In genomic region chr10:44933451-44933850, GRCh38 we compare ENCODE assay signal across 13 cellular contexts. TPM values are rescaled to one million over a fixed set of nuclear protein-coding genes. Genes with fewer than 3 reads are reported as not detected.
A peak's percentile ranks its signal among the peaks of the same experiment; 100 is the strongest.
DNase-seq lines count a peak whose midpoint lies in the region; ATAC-seq and TF ChIP-seq lines count a peak whose summit lies in the region.
"Had no signal": no experiment of that assay in that cellular context is flagged by ENCODE, and none has a peak within 500 bp of the region (broad histone marks: within the 10 kb centered on the region; RNA-seq: fewer than 3 reads in every experiment).

No MANE protein-coding gene starts in this region.

- DNase-seq in IMR-90, result no peak
- DNase-seq in islet precursor cell, result peak; percentile 63
- no peak for DNase-seq in substantia nigra (lab: John Stamatoyannopoulos, UW)
- DNase-seq in activated naive CD4-positive, alpha-beta T cell treated with anti-CD3 and anti-CD28 coated beads, Interleukin-2, amount 50 U/mL, for 16 hours, result no peak
- no peak for DNase-seq in foreskin keratinocyte
- no peak for DNase-seq in hepatocyte (ENCODE audit: low spot score)
- DNase-seq: NCI-H2171, SIG-M5 had no signal

- H2AK5ac ChIP-seq in IMR-90 (ENCODE audit: low read depth, low read length), result peak overlapping the region; percentile 80; the same call in 1 of the 2 replicates

- no peaks in the 10 kb centered on the region for H3K27me3 ChIP-seq in BLaER1 treated with 17β-estradiol and CSF1 and Interleukin-3, amounts not matched to agents 10 nM and 100 nM
- H3K27me3 ChIP-seq in IMR-90 (ENCODE audit: control insufficient read depth, insufficient read depth, low read length) (no peaks in the 10 kb centered on the region; the same call in 1 of the 2 replicates), foreskin keratinocyte (no peaks in the 10 kb centered on the region), hepatocyte (no peaks in the 10 kb centered on the region)
- H3K27me3 ChIP-seq: BE2C had no signal

- no peak overlapping the region for H2BK5ac ChIP-seq in IMR-90 (ENCODE audit: low read depth, low read length, poor library complexity, severe bottlenecking)

- POLR2A ChIA-PET in IMR-90 (lab: Charles Lee; ENCODE audit: unreplicated experiment), result no interaction called here

- H4K5ac ChIP-seq in IMR-90 (ENCODE audit: low read depth, low read length), result no peak overlapping the region

- H3K9me3 ChIP-seq in BLaER1 treated with 17β-estradiol and CSF1 and Interleukin-3, amounts not matched to agents 10 nM and 100 nM (replicated peaks in 1 of 11), result peaks cover 2 to 21% (median 10%) of the 10 kb centered on the region in 11 experiments; a peak in 21 of 22 replicates
- no peaks in the 10 kb centered on the region for H3K9me3 ChIP-seq in IMR-90 (ENCODE audit: control insufficient read depth, insufficient read depth, low read length)
- H3K9me3 ChIP-seq in hepatocyte (ENCODE audit: low read depth), result no peaks in the 10 kb centered on the region
- H3K9me3 ChIP-seq: BE2C had no signal

- dilution Hi-C loops in IMR-90 (cut with HindIII; ENCODE audit: low sequenced_read_pairs, unreplicated experiment), result no loop called here

- H3K36me3 ChIP-seq in BLaER1 treated with 17β-estradiol and CSF1 and Interleukin-3, amounts not matched to agents 10 nM and 100 nM, result no peaks in the 10 kb centered on the region; a peak in 1 of 22 replicates
- H3K36me3 ChIP-seq in IMR-90 (ENCODE audit: control insufficient read depth, insufficient read depth, low read length) (no peaks in the 10 kb centered on the region), hepatocyte (replicated peaks; ENCODE audit: insufficient read depth, low read depth) (no peaks in the 10 kb centered on the region)
- H3K36me3 ChIP-seq: BE2C had no signal

- peak overlapping the region; percentile 50; the same call in 1 of the 2 replicates for H2BK120ac ChIP-seq in IMR-90 (ENCODE audit: low read depth, low read length)

- 0 out of 2 replicates have a peak overlapping the region, but pooled peaks have one; percentile 47 for H4K91ac ChIP-seq in IMR-90 (ENCODE audit: insufficient read depth, low read depth, low read length)

- no peaks in the 10 kb centered on the region for H3K79me2 ChIP-seq in hepatocyte

- H2AFZ ChIP-seq in IMR-90 (replicated peaks; ENCODE audit: low read length, poor library complexity), result no peak overlapping the region
- no peak overlapping the region for H2AFZ ChIP-seq in hepatocyte
- H2AFZ ChIP-seq: GM23248 had no signal

- ATAC-seq in IMR-90 (ENCODE audit: low read depth) (no peak), foreskin keratinocyte (no peak)

- no peak overlapping the region for H3K23ac ChIP-seq in IMR-90 (ENCODE audit: low read depth, low read length)

- in situ Hi-C loops in IMR-90 (cut with MboI; ENCODE audit: low sequenced_read_pairs), result no loop called here

- peaks cover 56 to 74% (median 66%) of the 10 kb centered on the region in 10 experiments for H3K4me1 ChIP-seq in BLaER1 treated with 17β-estradiol and CSF1 and Interleukin-3, amounts not matched to agents 10 nM and 100 nM
- H3K4me1 ChIP-seq in IMR-90 (ENCODE audit: control insufficient read depth, insufficient read depth, low read length), result peaks cover 15% of the 10 kb centered on the region
- no peaks in the 10 kb centered on the region for H3K4me1 ChIP-seq in foreskin keratinocyte
- no peaks in the 10 kb centered on the region for H3K4me1 ChIP-seq in hepatocyte (ENCODE audit: insufficient read depth)
- H3K4me1 ChIP-seq: BE2C had no signal

- H2AK9ac ChIP-seq in IMR-90 (replicated peaks; ENCODE audit: low read depth, low read length, poor library complexity), result no peak overlapping the region

- TF ChIP-seq RAD21 in IMR-90 (IDR thresholded peaks at IDR 0.05; ENCODE audit: low read length), result no peak

- no peak overlapping the region for H2BK20ac ChIP-seq in IMR-90 (ENCODE audit: low read depth, low read length)

- H3K56ac ChIP-seq in IMR-90 (ENCODE audit: extremely low read depth, insufficient read depth, low read length), result no peak overlapping the region

- H3K18ac ChIP-seq in IMR-90 (ENCODE audit: low read depth, low read length), result no peak overlapping the region

- no peaks in the 10 kb centered on the region for H3K79me1 ChIP-seq in IMR-90 (ENCODE audit: low read depth in 1 of 2, low read length in 2 of 2)

- intact Hi-C loops in IMR-90 (cut with micrococcal nuclease), result loop anchor here (2.0 to 5.0 kb wide), 3 partner anchors 67 to 304 kb away; partner anchors contain the start of gene ZNF22

- no peaks in the 10 kb centered on the region for H3K9me2 ChIP-seq in hepatocyte (replicated peaks; ENCODE audit: insufficient read depth)

- peak overlapping the region in 8 of 11 experiments; percentile 20 to 79 (median 65); a peak in 13 of 22 replicates for H3K27ac ChIP-seq in BLaER1 treated with 17β-estradiol and CSF1 and Interleukin-3, amounts not matched to agents 10 nM and 100 nM
- H3K27ac ChIP-seq in IMR-90 (ENCODE audit: insufficient read depth, low read length) (no peak overlapping the region), substantia nigra (ENCODE audit: low read depth, low read length, poor library complexity, severe bottlenecking) (peak overlapping the region; percentile 3), foreskin keratinocyte (no peak overlapping the region), hepatocyte (no peak overlapping the region)
- H3K27ac ChIP-seq: GM23248 had no signal

- CTCF ChIA-PET in IMR-90 (lab: Yijun Ruan, JAX), result interaction anchor here (0.6 to 1.7 kb wide), 16 partner anchors 12 to 75 kb away, joined by 3 to 11 read pairs (median 4); partner anchors contain the start of gene DEPP1

- WGBS in IMR-90 (ENCODE audit: extremely low coverage in 2 of 2, insufficient read length in 1 of 2), 2 experiments, result 100% methylated on average over 4 of the region's 4 CpGs; no CpG with 5 or more reads in 1 of the 2 experiments
- 93% methylated on average over 4 of the region's 4 CpGs for WGBS in hepatocyte (ENCODE audit: low lambda C conversion rate, missing lambda C conversion rate)

- no peak overlapping the region for H4K8ac ChIP-seq in IMR-90 (ENCODE audit: low read depth in 2 of 2, low read length in 2 of 2)

- peak overlapping the region; percentile 21; the same call in 1 of the 2 replicates for H3K4ac ChIP-seq in IMR-90 (ENCODE audit: low read depth, low read length)

- no peak overlapping the region for H3K4me3 ChIP-seq in BLaER1 treated with 17β-estradiol and CSF1 and Interleukin-3, amounts not matched to agents 10 nM and 100 nM
- no peak overlapping the region for H3K4me3 ChIP-seq in IMR-90 (ENCODE audit: insufficient read depth, low read depth, low read length)
- H3K4me3 ChIP-seq in hepatocyte, result no peak overlapping the region
- H3K4me3 ChIP-seq: GM23248 had no signal

- H3K9ac ChIP-seq in BLaER1 treated with 17β-estradiol and CSF1 and Interleukin-3, amounts not matched to agents 10 nM and 100 nM, result peak overlapping the region in 8 of 11 experiments; percentile 1 to 35 (median 27); a peak in 10 of 22 replicates
- no peak overlapping the region for H3K9ac ChIP-seq in IMR-90 (ENCODE audit: low read depth, low read length)
- H3K9ac ChIP-seq: GM23248 had no signal

- H3K14ac ChIP-seq in IMR-90 (replicated peaks; ENCODE audit: low read depth, low read length), result 0 out of 2 replicates have a peak overlapping the region, but pooled peaks have one; percentile 21

- H3K4me2 ChIP-seq in BLaER1 treated with 17β-estradiol and CSF1 and Interleukin-3, amounts not matched to agents 10 nM and 100 nM, result peak overlapping the region; percentile 52 to 94 (median 87)
- H3K4me2 ChIP-seq in IMR-90 (ENCODE audit: low read depth, low read length), result no peak overlapping the region
- no peak overlapping the region for H3K4me2 ChIP-seq in hepatocyte

- no peak for TF ChIP-seq POLR2A in IMR-90 (IDR thresholded peaks at IDR 0.05; ENCODE audit: low read depth, low read length)

- peak overlapping the region; percentile 27; the same call in 1 of the 3 replicates for H2BK15ac ChIP-seq in IMR-90 (ENCODE audit: low read depth, low read length)

- H3K9me1 ChIP-seq in IMR-90 (ENCODE audit: insufficient read depth, low read length), result peaks cover 9% of the 10 kb centered on the region; the same call in 1 of the 2 replicates

- BruUV-seq in IMR-90 (replicated peaks; lab: Mats Ljungman, UMichigan), result no TSS peak

- TF ChIP-seq CTCF in IMR-90 (conservative IDR thresholded peaks at IDR 0.05; ENCODE audit: low read depth, low read length), result no peak
- TF ChIP-seq CTCF in foreskin keratinocyte (conservative IDR thresholded peaks at IDR 0.05), result no peak
- TF ChIP-seq CTCF in hepatocyte (IDR thresholded peaks at IDR 0.05; ENCODE audit: poor library complexity), result no peak

- no peaks in the 10 kb centered on the region for H4K20me1 ChIP-seq in BLaER1 treated with 17β-estradiol and CSF1 and Interleukin-3, amounts not matched to agents 10 nM and 100 nM
- H4K20me1 ChIP-seq in IMR-90 (ENCODE audit: insufficient read depth, low read length), result no peaks in the 10 kb centered on the region
- no peaks in the 10 kb centered on the region for H4K20me1 ChIP-seq in hepatocyte (ENCODE audit: insufficient read depth, poor library complexity, severe bottlenecking)

TF ChIP-seq in IMR-90, 13 proteins besides CTCF, POLR2A, EP300 and RAD21 (continues in another document):
- TF ChIP-seq NFE2L2 (IDR thresholded peaks at IDR 0.05; ENCODE audit: low read depth, low read length) (no peak), RFX5 (IDR thresholded peaks at IDR 0.05; ENCODE audit: low read depth, low read length) (no peak), SMC3 (IDR thresholded peaks at IDR 0.05; ENCODE audit: low read depth, low read length) (no peak), CHD1 (IDR thresholded peaks at IDR 0.05; ENCODE audit: low read depth, low read length) (no peak)

RNA-seq across cellular contexts. Expression of gene TMEM72, which starts 22.3 kb away (rescaled TPM):
- total RNA-seq in IMR-90 (2012; rRNA removed) (not detected in 2 replicates), foreskin keratinocyte (not detected in 2 replicates), hepatocyte (0.13 TPM in 1 of 2 replicates, not detected in the other)
- polyA plus RNA-seq in IMR-90 (2012; rRNA removed) (not detected in 2 replicates), foreskin keratinocyte (not detected in 2 replicates), hepatocyte (0.69 TPM in 1 of 2 replicates, not detected in the other)
- polyA plus RNA-seq in IMR-90 (2012; cell fraction: cytosol; rRNA removed), result not detected in 2 replicates
- polyA plus RNA-seq in IMR-90 (2012; cell fraction: nucleus; rRNA removed; ENCODE audit: low replicate concordance), result not detected in 2 replicates
- total RNA-seq: CD8-positive, alpha-beta T cell; GM23248; OCI-LY7 had no signal
- polyA plus RNA-seq: GM23248 had no signal

RNA-seq across cellular contexts. Expression of gene RASSF4, which starts 26.2 kb away (rescaled TPM):
- total RNA-seq in IMR-90 (2012; rRNA removed), result 5.9 and 6.1 TPM in 2 replicates
- polyA plus RNA-seq in IMR-90 (2012; rRNA removed), result 8.6 and 10.1 TPM in 2 replicates
- polyA plus RNA-seq in IMR-90 (2012; cell fraction: cytosol; rRNA removed), result 4.5 and 6.1 TPM in 2 replicates
- 46.1 and 53.0 TPM in 2 replicates for polyA plus RNA-seq in IMR-90 (2012; cell fraction: nucleus; rRNA removed; ENCODE audit: low replicate concordance)
- total RNA-seq in foreskin keratinocyte, result 0.21 and 0.51 TPM in 2 replicates
- polyA plus RNA-seq in foreskin keratinocyte, result 0.31 and 0.34 TPM in 2 replicates
- 19.2 and 23.5 TPM in 2 replicates for total RNA-seq in hepatocyte
- 20.1 and 26.8 TPM in 2 replicates for polyA plus RNA-seq in hepatocyte

RNA-seq across cellular contexts. Expression of gene DEPP1, which starts 45.2 kb away (rescaled TPM):
- total RNA-seq in IMR-90 (2012; rRNA removed) (11.7 and 13.6 TPM in 2 replicates), foreskin keratinocyte (0.60 and 0.75 TPM in 2 replicates), hepatocyte (24.0 and 30.6 TPM in 2 replicates)
- polyA plus RNA-seq in IMR-90 (2012; rRNA removed) (19.7 and 30.0 TPM in 2 replicates), foreskin keratinocyte (0.56 and 0.84 TPM in 2 replicates), hepatocyte (45.6 and 54.7 TPM in 2 replicates)
- 16.4 and 30.1 TPM in 2 replicates for polyA plus RNA-seq in IMR-90 (2012; cell fraction: cytosol; rRNA removed)
- 18.4 and 24.2 TPM in 2 replicates for polyA plus RNA-seq in IMR-90 (2012; cell fraction: nucleus; rRNA removed; ENCODE audit: low replicate concordance)
- total RNA-seq: CD8-positive, alpha-beta T cell had no signal

Comparison
In these comparisons a context has a peak if more than half of its experiments do, and no peak if none do; other contexts are left out.
1. H3K27ac ChIP-seq: peak in BLaER1 treated with 17β-estradiol and CSF1 and Interleukin-3, amounts not matched to agents 10 nM and 100 nM (8 of 11) and substantia nigra (single experiment); none in IMR-90 (single experiment), foreskin keratinocyte (single experiment) and hepatocyte (single experiment).
2. H3K4me2 ChIP-seq: peak in BLaER1 treated with 17β-estradiol and CSF1 and Interleukin-3, amounts not matched to agents 10 nM and 100 nM (11 of 11); none in IMR-90 (single experiment) and hepatocyte (single experiment).